ENCODE assay signal across 1 cellular context in the genomic region with DNA sequence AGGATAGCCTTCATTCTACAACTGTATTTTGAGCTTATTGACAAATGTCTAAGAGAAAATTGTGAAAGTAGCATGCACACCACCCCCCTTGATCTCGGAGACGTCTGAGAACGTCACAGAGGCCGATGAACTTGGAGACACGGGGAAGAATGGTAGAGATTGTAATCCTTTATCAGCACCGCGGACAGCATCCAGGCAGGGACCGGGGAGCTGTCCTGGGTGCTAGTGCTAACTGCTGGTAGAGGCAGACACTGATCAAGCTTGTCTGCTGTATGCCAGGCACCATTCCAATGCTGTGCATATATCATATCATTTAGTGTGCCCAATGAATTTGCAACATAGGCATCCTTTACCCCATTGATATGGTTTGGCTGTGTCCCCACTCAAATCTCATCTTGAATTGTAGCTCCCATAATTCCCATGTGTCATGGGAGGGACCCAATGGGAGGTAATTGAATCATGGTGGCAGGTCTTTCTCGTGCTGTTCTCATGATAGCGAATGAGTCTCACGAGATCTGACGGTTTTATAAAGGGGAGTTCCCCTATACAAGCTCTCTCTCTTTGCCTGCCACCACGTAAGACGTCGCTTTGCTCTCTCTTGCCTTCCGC.
A peak's percentile ranks its signal among the peaks of the same experiment; 100 is the strongest.
TF ChIP-seq lines count a peak whose summit lies in the region.

No MANE protein-coding gene starts in this region.

TF ChIP-seq in K562, 482 proteins besides CTCF, POLR2A, EP300 and RAD21 (continued from another document and continues in another):
- TF ChIP-seq E2F1 (CRISPR knock-in tag; IDR thresholded peaks at IDR 0.05) (peak; percentile 99), KLF6 (CRISPR knock-in tag; IDR thresholded peaks at IDR 0.05; ENCODE audit: borderline replicate concordance) (peak; percentile 86; the same call in 1 of the 2 replicates), L3MBTL2 (IDR thresholded peaks at IDR 0.05) (no peak), ERF (CRISPR knock-in tag; IDR thresholded peaks at IDR 0.05) (peak; percentile 84; the same call in 1 of the 2 replicates), NFIC (IDR thresholded peaks at IDR 0.05) (no peak), PHF8 (IDR thresholded peaks at IDR 0.05; ENCODE audit: borderline replicate concordance, low read length) (no peak), LCOR (CRISPR knock-in tag; IDR thresholded peaks at IDR 0.05) (peak; percentile 98), NFIX (CRISPR knock-in tag; IDR thresholded peaks at IDR 0.05; ENCODE audit: low read depth) (no peak), ZNF764 (CRISPR knock-in tag; IDR thresholded peaks at IDR 0.05; ENCODE audit: low read depth) (no peak), SMARCB1 (IDR thresholded peaks at IDR 0.05; ENCODE audit: insufficient read length, low read depth) (no peak), MEIS2 (IDR thresholded peaks at IDR 0.05; ENCODE audit: partially characterized antibody) (no peak), FOXO4 (CRISPR knock-in tag; IDR thresholded peaks at IDR 0.05) (no peak), ZFP30 (CRISPR knock-in tag; IDR thresholded peaks at IDR 0.05; ENCODE audit: borderline replicate concordance) (no peak), ATF7 (IDR thresholded peaks at IDR 0.05) (no peak), ZNF3 (CRISPR knock-in tag; IDR thresholded peaks at IDR 0.05) (no peak), ZBED1 (IDR thresholded peaks at IDR 0.05) (no peak), NR2F6 (CRISPR knock-in tag; IDR thresholded peaks at IDR 0.05) (no peak), ZNF785 (CRISPR knock-in tag; IDR thresholded peaks at IDR 0.05) (no peak), CC2D1A (IDR thresholded peaks at IDR 0.05) (no peak), CCAR2 (IDR thresholded peaks at IDR 0.05; ENCODE audit: low read depth, low read length) (no peak), TGIF2 (CRISPR knock-in tag; IDR thresholded peaks at IDR 0.05) (peak; percentile 99), POLR2AphosphoS2 (IDR thresholded peaks at IDR 0.05; ENCODE audit: low read length) (no peak), RBM34 (IDR thresholded peaks at IDR 0.05; ENCODE audit: borderline replicate concordance, insufficient read depth, low read length) (no peak), GATAD2B (IDR thresholded peaks at IDR 0.05; ENCODE audit: borderline replicate concordance) (no peak), GABPB2 (CRISPR knock-in tag; conservative IDR thresholded peaks at IDR 0.05) (no peak), MIER1 (IDR thresholded peaks at IDR 0.05; ENCODE audit: low read depth) (peak; percentile 99), ELF4 (CRISPR knock-in tag; IDR thresholded peaks at IDR 0.05) (0 out of 2 replicates have a peak, but pooled peaks have one; percentile 20), ZNF253 (CRISPR knock-in tag; conservative IDR thresholded peaks at IDR 0.05) (no peak), GTF2E2 (tag; IDR thresholded peaks at IDR 0.05) (no peak), KHSRP (IDR thresholded peaks at IDR 0.05) (no peak), MLX (CRISPR knock-in tag; conservative IDR thresholded peaks at IDR 0.05) (peak in 1 of 2 experiments; percentile 99; a peak in 2 of 4 replicates), MXD1 (CRISPR knock-in tag; IDR thresholded peaks at IDR 0.05; ENCODE audit: borderline replicate concordance, poor library complexity, severe bottlenecking) (no peak), RBM25 (IDR thresholded peaks at IDR 0.05; ENCODE audit: low read depth, low read length, severe bottlenecking) (no peak), ILF3 (IDR thresholded peaks at IDR 0.05; ENCODE audit: borderline replicate concordance) (no peak), SP2 (IDR thresholded peaks at IDR 0.05; ENCODE audit: extremely low read depth, low read depth, low read length, poor library complexity, severe bottlenecking) (no peak), ZNF551 (CRISPR knock-in tag; IDR thresholded peaks at IDR 0.05) (no peak), ZNF174 (CRISPR knock-in tag; IDR thresholded peaks at IDR 0.05) (no peak), ZNF280B (CRISPR knock-in tag; IDR thresholded peaks at IDR 0.05) (no peak), CSDE1 (IDR thresholded peaks at IDR 0.05) (no peak), SAFB (IDR thresholded peaks at IDR 0.05; ENCODE audit: borderline replicate concordance, low read depth, low read length) (no peak), ZNF830 (CRISPR knock-in tag; IDR thresholded peaks at IDR 0.05) (no peak), ZC3H4 (CRISPR knock-in tag; IDR thresholded peaks at IDR 0.05; ENCODE audit: borderline replicate concordance) (no peak), SIN3B (IDR thresholded peaks at IDR 0.05; ENCODE audit: low read depth) (no peak), PYGO2 (tag; IDR thresholded peaks at IDR 0.05) (peak; percentile 66; the same call in 1 of the 2 replicates)
- TF ChIP-seq, protein P1, sequence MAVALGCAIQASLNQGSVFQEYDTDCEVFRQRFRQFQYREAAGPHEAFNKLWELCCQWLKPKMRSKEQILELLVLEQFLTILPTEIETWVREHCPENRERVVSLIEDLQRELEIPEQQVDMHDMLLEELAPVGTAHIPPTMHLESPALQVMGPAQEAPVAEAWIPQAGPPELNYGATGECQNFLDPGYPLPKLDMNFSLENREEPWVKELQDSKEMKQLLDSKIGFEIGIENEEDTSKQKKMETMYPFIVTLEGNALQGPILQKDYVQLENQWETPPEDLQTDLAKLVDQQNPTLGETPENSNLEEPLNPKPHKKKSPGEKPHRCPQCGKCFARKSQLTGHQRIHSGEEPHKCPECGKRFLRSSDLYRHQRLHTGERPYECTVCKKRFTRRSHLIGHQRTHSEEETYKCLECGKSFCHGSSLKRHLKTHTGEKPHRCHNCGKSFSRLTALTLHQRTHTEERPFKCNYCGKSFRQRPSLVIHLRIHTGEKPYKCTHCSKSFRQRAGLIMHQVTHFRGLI (CRISPR knock-in tag; IDR thresholded peaks at IDR 0.05), result peak; percentile 85
- TF ChIP-seq, protein P2, sequence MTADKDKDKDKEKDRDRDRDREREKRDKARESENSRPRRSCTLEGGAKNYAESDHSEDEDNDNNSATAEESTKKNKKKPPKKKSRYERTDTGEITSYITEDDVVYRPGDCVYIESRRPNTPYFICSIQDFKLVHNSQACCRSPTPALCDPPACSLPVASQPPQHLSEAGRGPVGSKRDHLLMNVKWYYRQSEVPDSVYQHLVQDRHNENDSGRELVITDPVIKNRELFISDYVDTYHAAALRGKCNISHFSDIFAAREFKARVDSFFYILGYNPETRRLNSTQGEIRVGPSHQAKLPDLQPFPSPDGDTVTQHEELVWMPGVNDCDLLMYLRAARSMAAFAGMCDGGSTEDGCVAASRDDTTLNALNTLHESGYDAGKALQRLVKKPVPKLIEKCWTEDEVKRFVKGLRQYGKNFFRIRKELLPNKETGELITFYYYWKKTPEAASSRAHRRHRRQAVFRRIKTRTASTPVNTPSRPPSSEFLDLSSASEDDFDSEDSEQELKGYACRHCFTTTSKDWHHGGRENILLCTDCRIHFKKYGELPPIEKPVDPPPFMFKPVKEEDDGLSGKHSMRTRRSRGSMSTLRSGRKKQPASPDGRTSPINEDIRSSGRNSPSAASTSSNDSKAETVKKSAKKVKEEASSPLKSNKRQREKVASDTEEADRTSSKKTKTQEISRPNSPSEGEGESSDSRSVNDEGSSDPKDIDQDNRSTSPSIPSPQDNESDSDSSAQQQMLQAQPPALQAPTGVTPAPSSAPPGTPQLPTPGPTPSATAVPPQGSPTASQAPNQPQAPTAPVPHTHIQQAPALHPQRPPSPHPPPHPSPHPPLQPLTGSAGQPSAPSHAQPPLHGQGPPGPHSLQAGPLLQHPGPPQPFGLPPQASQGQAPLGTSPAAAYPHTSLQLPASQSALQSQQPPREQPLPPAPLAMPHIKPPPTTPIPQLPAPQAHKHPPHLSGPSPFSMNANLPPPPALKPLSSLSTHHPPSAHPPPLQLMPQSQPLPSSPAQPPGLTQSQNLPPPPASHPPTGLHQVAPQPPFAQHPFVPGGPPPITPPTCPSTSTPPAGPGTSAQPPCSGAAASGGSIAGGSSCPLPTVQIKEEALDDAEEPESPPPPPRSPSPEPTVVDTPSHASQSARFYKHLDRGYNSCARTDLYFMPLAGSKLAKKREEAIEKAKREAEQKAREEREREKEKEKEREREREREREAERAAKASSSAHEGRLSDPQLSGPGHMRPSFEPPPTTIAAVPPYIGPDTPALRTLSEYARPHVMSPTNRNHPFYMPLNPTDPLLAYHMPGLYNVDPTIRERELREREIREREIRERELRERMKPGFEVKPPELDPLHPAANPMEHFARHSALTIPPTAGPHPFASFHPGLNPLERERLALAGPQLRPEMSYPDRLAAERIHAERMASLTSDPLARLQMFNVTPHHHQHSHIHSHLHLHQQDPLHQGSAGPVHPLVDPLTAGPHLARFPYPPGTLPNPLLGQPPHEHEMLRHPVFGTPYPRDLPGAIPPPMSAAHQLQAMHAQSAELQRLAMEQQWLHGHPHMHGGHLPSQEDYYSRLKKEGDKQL (CRISPR knock-in tag; IDR thresholded peaks at IDR 0.05; ENCODE audit: borderline replicate concordance), result peak; percentile 99
- TF ChIP-seq, protein P3, sequence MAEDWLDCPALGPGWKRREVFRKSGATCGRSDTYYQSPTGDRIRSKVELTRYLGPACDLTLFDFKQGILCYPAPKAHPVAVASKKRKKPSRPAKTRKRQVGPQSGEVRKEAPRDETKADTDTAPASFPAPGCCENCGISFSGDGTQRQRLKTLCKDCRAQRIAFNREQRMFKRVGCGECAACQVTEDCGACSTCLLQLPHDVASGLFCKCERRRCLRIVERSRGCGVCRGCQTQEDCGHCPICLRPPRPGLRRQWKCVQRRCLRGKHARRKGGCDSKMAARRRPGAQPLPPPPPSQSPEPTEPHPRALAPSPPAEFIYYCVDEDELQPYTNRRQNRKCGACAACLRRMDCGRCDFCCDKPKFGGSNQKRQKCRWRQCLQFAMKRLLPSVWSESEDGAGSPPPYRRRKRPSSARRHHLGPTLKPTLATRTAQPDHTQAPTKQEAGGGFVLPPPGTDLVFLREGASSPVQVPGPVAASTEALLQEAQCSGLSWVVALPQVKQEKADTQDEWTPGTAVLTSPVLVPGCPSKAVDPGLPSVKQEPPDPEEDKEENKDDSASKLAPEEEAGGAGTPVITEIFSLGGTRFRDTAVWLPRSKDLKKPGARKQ (CRISPR knock-in tag; IDR thresholded peaks at IDR 0.05), result no peak
